Comparison of ENCODE assay signal across 19 cellular contexts in genomic region chr5:39131210-39132127, GRCh38. TPM values are rescaled to one million over a fixed set of nuclear protein-coding genes. Genes with fewer than 3 reads are reported as not detected.
A peak's percentile ranks its signal among the peaks of the same experiment; 100 is the strongest.
DNase-seq lines count a peak whose midpoint lies in the region; ATAC-seq and TF ChIP-seq lines count a peak whose summit lies in the region.
"Had no signal": no experiment of that assay in that cellular context is flagged by ENCODE, and none has a peak within 500 bp of the region (broad histone marks: within the 10 kb centered on the region; RNA-seq: fewer than 3 reads in every experiment).

No MANE protein-coding gene starts in this region.

- ATAC-seq in activated CD4-positive, alpha-beta T cell treated with anti-CD3 and anti-CD28 coated beads for 36 hours = no peak
- no peak for ATAC-seq in HCT116
- ATAC-seq in HG03095 (IDR thresholded peaks at IDR 0.05; ENCODE audit: unreplicated experiment) = no peak
- ATAC-seq: heart left ventricle, Panc1 had no signal

- H3K79me2 ChIP-seq in HCT116 (ENCODE audit: insufficient read depth, low read length) = no peaks in the 10 kb centered on the region
- H3K79me2 ChIP-seq in osteoblast (ENCODE audit: insufficient read depth, low read length) = no peaks in the 10 kb centered on the region

- H3K4me3 Mint-ChIP-seq in activated CD4-positive, alpha-beta T cell treated with anti-CD3 and anti-CD28 coated beads for 36 hours = no peak overlapping the region
- no peak overlapping the region for H3K4me3 Mint-ChIP-seq in dendritic cell treated with granulocyte-macrophage colony-stimulating factor and Interleukin-4, amounts not matched to agents 40 ng/mL and 50 ng/mL, for 4 days

- no peaks in the 10 kb centered on the region for H3K9me2 ChIP-seq in HCT116 (ENCODE audit: insufficient read depth)
- H3K9me2 ChIP-seq: SK-N-SH had no signal

- H3K4me1 ChIP-seq in HCT116 (ENCODE audit: control insufficient read depth in 1 of 2, insufficient read depth in 2 of 2, low read length in 2 of 2) (no peaks in the 10 kb centered on the region), osteoblast (ENCODE audit: insufficient read depth, low read length) (no peaks in the 10 kb centered on the region)
- H3K4me1 ChIP-seq: esophagus muscularis mucosa, heart left ventricle, transverse colon had no signal

- peaks cover 52% of the 10 kb centered on the region for H3K36me3 Mint-ChIP-seq in activated CD4-positive, alpha-beta T cell treated with anti-CD3 and anti-CD28 coated beads for 36 hours (ENCODE audit: low read depth)
- peaks cover 73% of the 10 kb centered on the region for H3K36me3 Mint-ChIP-seq in dendritic cell treated with granulocyte-macrophage colony-stimulating factor and Interleukin-4, amounts not matched to agents 40 ng/mL and 50 ng/mL, for 4 days (ENCODE audit: low read depth)

- H3K4me3 ChIP-seq in HCT116 (replicated peaks in 1 of 2; ENCODE audit: low read depth in 1 of 2, low read length in 2 of 2) (no peak overlapping the region), osteoblast (ENCODE audit: insufficient read depth, low read length) (no peak overlapping the region)
- H3K4me3 ChIP-seq: BLaER1 treated with 17β-estradiol and CSF1 and Interleukin-3, amounts not matched to agents 10 nM and 100 nM; esophagus muscularis mucosa; heart left ventricle; transverse colon had no signal

- intact Hi-C loops in activated CD4-positive, alpha-beta T cell treated with anti-CD3 and anti-CD28 coated beads for 36 hours (cut with DNase I, micrococcal nuclease) = no loop called here
- intact Hi-C loops in HCT116 (cut with micrococcal nuclease) = no loop called here
- intact Hi-C loops in dendritic cell treated with granulocyte-macrophage colony-stimulating factor and Interleukin-4, amounts not matched to agents 40 ng/mL and 50 ng/mL, for 4 days (cut with micrococcal nuclease) = no loop called here

- H3K36me3 ChIP-seq in HCT116 (ENCODE audit: control insufficient read depth in 1 of 2, insufficient read depth in 2 of 2, low read length in 2 of 2) = no peaks in the 10 kb centered on the region
- H3K36me3 ChIP-seq in osteoblast (ENCODE audit: insufficient read depth, low read length) = no peaks in the 10 kb centered on the region
- H3K36me3 ChIP-seq: esophagus muscularis mucosa, transverse colon had no signal

- TF ChIP-seq POLR2A in HCT116 (IDR thresholded peaks at IDR 0.05; ENCODE audit: borderline replicate concordance, extremely low read depth, insufficient read depth, insufficient read length) = no peak

- BruUV-seq in HCT116 (replicated peaks; lab: Mats Ljungman, UMichigan) = no TSS peak

- H3K9ac ChIP-seq in HCT116 (ENCODE audit: low read length) = no peak overlapping the region
- H3K9ac ChIP-seq: BLaER1 treated with 17β-estradiol and CSF1 and Interleukin-3, amounts not matched to agents 10 nM and 100 nM; SK-N-SH had no signal

- H4K20me1 ChIP-seq in HCT116 (ENCODE audit: insufficient read depth) (no peaks in the 10 kb centered on the region), osteoblast (ENCODE audit: insufficient read depth, low read length) (no peaks in the 10 kb centered on the region)

- TF ChIP-seq CTCF in HCT116 (IDR thresholded peaks at IDR 0.05 in 2 of 3, conservative IDR thresholded peaks at IDR 0.05 in 1 of 3; ENCODE audit: borderline replicate concordance in 1 of 3, insufficient read depth in 1 of 3, low read depth in 2 of 3, low read length in 2 of 3) (no peak), osteoblast (IDR thresholded peaks at IDR 0.05; ENCODE audit: extremely low read depth, low read depth, low read length) (no peak)

- H3K27me3 ChIP-seq in HCT116 (ENCODE audit: insufficient read depth, low read length) (no peaks in the 10 kb centered on the region), osteoblast (ENCODE audit: insufficient read depth, low read length) (no peaks in the 10 kb centered on the region)
- H3K27me3 ChIP-seq: BLaER1 treated with 17β-estradiol and CSF1 and Interleukin-3, amounts not matched to agents 10 nM and 100 nM; esophagus muscularis mucosa; heart left ventricle; transverse colon had no signal

- peak overlapping the region; percentile 26 for H3K27ac Mint-ChIP-seq in activated CD4-positive, alpha-beta T cell treated with anti-CD3 and anti-CD28 coated beads for 36 hours
- peak overlapping the region; percentile 32 for H3K27ac Mint-ChIP-seq in dendritic cell treated with granulocyte-macrophage colony-stimulating factor and Interleukin-4, amounts not matched to agents 40 ng/mL and 50 ng/mL, for 4 days

- CTCF ChIA-PET in activated CD4-positive, alpha-beta T cell treated with anti-CD3 and anti-CD28 coated beads for 36 hours (lab: Charles Lee) = interaction anchor here (0.6 to 1.1 kb wide), 2 partner anchors 22 to 71 kb away, joined by 3 read pairs; no protein-coding TSS in a partner anchor
- CTCF ChIA-PET in HCT116 (lab: Charles Lee) = no interaction called here

- H3K9me3 Mint-ChIP-seq in activated CD4-positive, alpha-beta T cell treated with anti-CD3 and anti-CD28 coated beads for 36 hours (ENCODE audit: low read depth) = no peaks in the 10 kb centered on the region
- no peaks in the 10 kb centered on the region for H3K9me3 Mint-ChIP-seq in dendritic cell treated with granulocyte-macrophage colony-stimulating factor and Interleukin-4, amounts not matched to agents 40 ng/mL and 50 ng/mL, for 4 days

- RAD21 ChIA-PET in HCT116 (lab: Charles Lee; ENCODE audit: low non-redundant PET in 1 of 2, low total read pairs in 2 of 2, uncharacterized antibody in 2 of 2, unreplicated experiment in 2 of 2) = no interaction called here

- peak overlapping the region; percentile 55 for H2AFZ ChIP-seq in HCT116 (ENCODE audit: low read depth, low read length, poor library complexity, severe bottlenecking)
- peak overlapping the region; percentile 58 for H2AFZ ChIP-seq in osteoblast (ENCODE audit: low read length)

- no peak for DNase-seq in activated CD4-positive, alpha-beta T cell treated with anti-CD3 and anti-CD28 coated beads for 36 hours
- DNase-seq in activated CD4-positive, alpha-beta T cell treated with anti-CD3 and anti-CD28 coated beads, Interleukin-2, amount 50 U/mL, for 1 hour = no peak
- no peak for DNase-seq in HCT116 (ENCODE audit: low read depth, low spot score)
- DNase-seq in osteoblast (ENCODE audit: insufficient read length, low spot score, missing footprints) = no peak
- DNase-seq in activated CD4-positive, alpha-beta T cell treated with anti-CD3 and anti-CD28 coated beads for 1 hour = no peak
- DNase-seq in hepatic stellate cell (ENCODE audit: low spot score) = no peak
- DNase-seq: 8988T; activated CD4-positive, alpha-beta T cell treated with anti-CD3 and anti-CD28 coated beads, Interleukin-2, amount 50 U/mL, for 4 hours; activated effector memory CD4-positive, alpha-beta T cell treated with Interleukin-2 at 50 U/mL for 16 hours; heart left ventricle; NCI-H1092 treated with DMSO at 0.1 percent for 48 hours; SK-N-SH; small intestine; transverse colon had no signal

- H3K9me3 ChIP-seq in HCT116 (ENCODE audit: control insufficient read depth in 1 of 2, insufficient read depth in 1 of 2, low read depth in 1 of 2, low read length in 2 of 2) (no peaks in the 10 kb centered on the region), osteoblast (ENCODE audit: low read depth, low read length) (no peaks in the 10 kb centered on the region)
- H3K9me3 ChIP-seq: BLaER1 treated with 17β-estradiol and CSF1 and Interleukin-3, amounts not matched to agents 10 nM and 100 nM; esophagus muscularis mucosa; heart left ventricle; SK-N-SH; transverse colon had no signal

- H3K27me3 Mint-ChIP-seq in activated CD4-positive, alpha-beta T cell treated with anti-CD3 and anti-CD28 coated beads for 36 hours = no peaks in the 10 kb centered on the region
- no peaks in the 10 kb centered on the region for H3K27me3 Mint-ChIP-seq in dendritic cell treated with granulocyte-macrophage colony-stimulating factor and Interleukin-4, amounts not matched to agents 40 ng/mL and 50 ng/mL, for 4 days

- no peak for TF ChIP-seq RAD21 in HCT116 (IDR thresholded peaks at IDR 0.05; ENCODE audit: low read depth)

- H3K4me2 ChIP-seq in HCT116 (ENCODE audit: low read length) (no peak overlapping the region), osteoblast (ENCODE audit: insufficient read depth, low read length) (no peak overlapping the region)
- H3K4me2 ChIP-seq: SK-N-SH had no signal

- H3K4me1 Mint-ChIP-seq in activated CD4-positive, alpha-beta T cell treated with anti-CD3 and anti-CD28 coated beads for 36 hours = peaks cover 50% of the 10 kb centered on the region
- peaks cover 11% of the 10 kb centered on the region for H3K4me1 Mint-ChIP-seq in dendritic cell treated with granulocyte-macrophage colony-stimulating factor and Interleukin-4, amounts not matched to agents 40 ng/mL and 50 ng/mL, for 4 days (ENCODE audit: low read depth)

- POLR2A ChIA-PET in activated CD4-positive, alpha-beta T cell treated with anti-CD3 and anti-CD28 coated beads for 36 hours (lab: Charles Lee) = no interaction called here
- POLR2A ChIA-PET in HCT116 (lab: Charles Lee) = no interaction called here

- no peak overlapping the region for H3K27ac ChIP-seq in HCT116 (ENCODE audit: low read depth, low read length)
- H3K27ac ChIP-seq in osteoblast (ENCODE audit: low read depth, low read length) = no peak overlapping the region
- H3K27ac ChIP-seq: BLaER1 treated with 17β-estradiol and CSF1 and Interleukin-3, amounts not matched to agents 10 nM and 100 nM; esophagus muscularis mucosa; heart left ventricle; transverse colon had no signal

TF ChIP-seq in HCT116, 20 proteins besides CTCF, POLR2A, EP300 and RAD21:
- TF ChIP-seq ELF1 (IDR thresholded peaks at IDR 0.05; ENCODE audit: borderline replicate concordance, low read depth) (no peak), SRF (IDR thresholded peaks at IDR 0.05; ENCODE audit: low read depth) (no peak), EGR1 (IDR thresholded peaks at IDR 0.05; ENCODE audit: low read depth) (no peak), EZH2phosphoT487 (IDR thresholded peaks at IDR 0.05; ENCODE audit: borderline replicate concordance) (no peak), EZH2 (IDR thresholded peaks at IDR 0.05) (no peak), JUND (IDR thresholded peaks at IDR 0.05) (no peak), ZFX (IDR thresholded peaks at IDR 0.05) (no peak), ATF3 (IDR thresholded peaks at IDR 0.05) (no peak)

RNA-seq across cellular contexts. Expression of gene RICTOR, which starts 57.3 kb away (rescaled TPM):
- 10 to 100 TPM; 23.2 to 28.5 TPM for total RNA-seq in activated CD4-positive, alpha-beta T cell treated with anti-CD3 and anti-CD28 coated beads for 36 hours
- 21.7 TPM for total RNA-seq in HCT116 (2021; ENCODE audit: unreplicated experiment)
- polyA plus RNA-seq in HCT116 (2012) = 3.5 and 4.4 TPM in 2 replicates
- total RNA-seq in osteoblast = 46.7 and 50.7 TPM in 2 replicates
